ENCODE assay signal across 8 cellular contexts in genomic region chr6:94190030-94190429, GRCh38.
"Had no signal": no experiment of that assay in that cellular context is flagged by ENCODE, and none has a peak within 500 bp of the region (broad histone marks: within the 10 kb centered on the region; RNA-seq: fewer than 3 reads in every experiment).

No MANE protein-coding gene starts in this region.

- FAIRE-seq: G401.6, GM12878, GM12891, GM12892, GM18507, GM19239 had no signal

- DNase-seq: GDM1, GF-D8 had no signal

- H3K4me3 ChIP-seq: GM12878 had no signal
